In the genomic region with DNA sequence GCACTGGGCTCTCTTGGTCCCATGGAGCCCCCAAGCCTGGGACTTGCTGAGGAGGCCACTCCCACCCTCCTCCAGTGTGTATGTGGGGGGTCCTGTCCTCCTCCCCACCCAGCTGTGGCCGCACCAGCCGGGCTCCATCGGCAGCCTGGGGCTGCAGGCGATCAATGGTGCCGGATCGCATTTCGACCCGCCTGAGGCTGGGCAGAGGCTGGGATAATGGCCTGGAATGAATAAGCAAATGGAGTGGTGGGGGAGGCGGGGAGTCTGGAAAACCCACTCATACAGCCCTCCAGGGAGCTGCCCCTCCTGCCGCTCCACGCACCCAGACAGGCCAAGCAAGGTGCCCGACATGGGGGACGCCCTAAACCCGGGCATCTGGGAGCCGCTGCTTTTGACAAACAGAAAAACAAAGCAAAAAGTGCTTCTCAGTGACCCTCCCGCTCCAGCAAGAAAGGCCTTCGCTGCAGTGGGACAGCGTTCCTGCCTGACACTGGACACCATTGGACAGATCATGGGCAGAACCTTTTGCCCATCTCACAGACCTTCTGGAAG, we compare ENCODE assay signal across 1 cellular context.
TF ChIP-seq lines count a peak whose summit lies in the region.

No MANE protein-coding gene starts in this region.

TF ChIP-seq in GM23338, 12 proteins besides CTCF, POLR2A, EP300 and RAD21:
- TF ChIP-seq, protein P1, sequence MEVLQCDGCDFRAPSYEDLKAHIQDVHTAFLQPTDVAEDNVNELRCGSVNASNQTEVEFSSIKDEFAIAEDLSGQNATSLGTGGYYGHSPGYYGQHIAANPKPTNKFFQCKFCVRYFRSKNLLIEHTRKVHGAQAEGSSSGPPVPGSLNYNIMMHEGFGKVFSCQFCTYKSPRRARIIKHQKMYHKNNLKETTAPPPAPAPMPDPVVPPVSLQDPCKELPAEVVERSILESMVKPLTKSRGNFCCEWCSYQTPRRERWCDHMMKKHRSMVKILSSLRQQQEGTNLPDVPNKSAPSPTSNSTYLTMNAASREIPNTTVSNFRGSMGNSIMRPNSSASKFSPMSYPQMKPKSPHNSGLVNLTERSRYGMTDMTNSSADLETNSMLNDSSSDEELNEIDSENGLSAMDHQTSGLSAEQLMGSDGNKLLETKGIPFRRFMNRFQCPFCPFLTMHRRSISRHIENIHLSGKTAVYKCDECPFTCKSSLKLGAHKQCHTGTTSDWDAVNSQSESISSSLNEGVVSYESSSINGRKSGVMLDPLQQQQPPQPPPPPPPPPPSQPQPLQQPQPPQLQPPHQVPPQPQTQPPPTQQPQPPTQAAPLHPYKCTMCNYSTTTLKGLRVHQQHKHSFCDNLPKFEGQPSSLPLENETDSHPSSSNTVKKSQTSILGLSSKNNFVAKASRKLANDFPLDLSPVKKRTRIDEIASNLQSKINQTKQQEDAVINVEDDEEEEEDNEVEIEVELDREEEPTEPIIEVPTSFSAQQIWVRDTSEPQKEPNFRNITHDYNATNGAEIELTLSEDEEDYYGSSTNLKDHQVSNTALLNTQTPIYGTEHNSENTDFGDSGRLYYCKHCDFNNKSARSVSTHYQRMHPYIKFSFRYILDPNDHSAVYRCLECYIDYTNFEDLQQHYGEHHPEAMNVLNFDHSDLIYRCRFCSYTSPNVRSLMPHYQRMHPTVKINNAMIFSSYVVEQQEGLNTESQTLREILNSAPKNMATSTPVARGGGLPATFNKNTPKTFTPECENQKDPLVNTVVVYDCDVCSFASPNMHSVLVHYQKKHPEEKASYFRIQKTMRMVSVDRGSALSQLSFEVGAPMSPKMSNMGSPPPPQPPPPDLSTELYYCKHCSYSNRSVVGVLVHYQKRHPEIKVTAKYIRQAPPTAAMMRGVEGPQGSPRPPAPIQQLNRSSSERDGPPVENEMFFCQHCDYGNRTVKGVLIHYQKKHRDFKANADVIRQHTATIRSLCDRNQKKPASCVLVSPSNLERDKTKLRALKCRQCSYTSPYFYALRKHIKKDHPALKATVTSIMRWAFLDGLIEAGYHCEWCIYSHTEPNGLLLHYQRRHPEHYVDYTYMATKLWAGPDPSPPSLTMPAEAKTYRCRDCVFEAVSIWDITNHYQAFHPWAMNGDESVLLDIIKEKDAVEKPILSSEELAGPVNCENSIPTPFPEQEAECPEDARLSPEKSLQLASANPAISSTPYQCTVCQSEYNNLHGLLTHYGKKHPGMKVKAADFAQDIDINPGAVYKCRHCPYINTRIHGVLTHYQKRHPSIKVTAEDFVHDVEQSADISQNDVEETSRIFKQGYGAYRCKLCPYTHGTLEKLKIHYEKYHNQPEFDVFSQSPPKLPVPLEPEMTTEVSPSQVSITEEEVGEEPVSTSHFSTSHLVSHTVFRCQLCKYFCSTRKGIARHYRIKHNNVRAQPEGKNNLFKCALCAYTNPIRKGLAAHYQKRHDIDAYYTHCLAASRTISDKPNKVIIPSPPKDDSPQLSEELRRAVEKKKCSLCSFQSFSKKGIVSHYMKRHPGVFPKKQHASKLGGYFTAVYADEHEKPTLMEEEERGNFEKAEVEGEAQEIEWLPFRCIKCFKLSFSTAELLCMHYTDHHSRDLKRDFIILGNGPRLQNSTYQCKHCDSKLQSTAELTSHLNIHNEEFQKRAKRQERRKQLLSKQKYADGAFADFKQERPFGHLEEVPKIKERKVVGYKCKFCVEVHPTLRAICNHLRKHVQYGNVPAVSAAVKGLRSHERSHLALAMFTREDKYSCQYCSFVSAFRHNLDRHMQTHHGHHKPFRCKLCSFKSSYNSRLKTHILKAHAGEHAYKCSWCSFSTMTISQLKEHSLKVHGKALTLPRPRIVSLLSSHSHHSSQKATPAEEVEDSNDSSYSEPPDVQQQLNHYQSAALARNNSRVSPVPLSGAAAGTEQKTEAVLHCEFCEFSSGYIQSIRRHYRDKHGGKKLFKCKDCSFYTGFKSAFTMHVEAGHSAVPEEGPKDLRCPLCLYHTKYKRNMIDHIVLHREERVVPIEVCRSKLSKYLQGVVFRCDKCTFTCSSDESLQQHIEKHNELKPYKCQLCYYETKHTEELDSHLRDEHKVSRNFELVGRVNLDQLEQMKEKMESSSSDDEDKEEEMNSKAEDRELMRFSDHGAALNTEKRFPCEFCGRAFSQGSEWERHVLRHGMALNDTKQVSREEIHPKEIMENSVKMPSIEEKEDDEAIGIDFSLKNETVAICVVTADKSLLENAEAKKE (CRISPR knock-in tag; IDR thresholded peaks at IDR 0.05), result no peak
- TF ChIP-seq NANOG (IDR thresholded peaks at IDR 0.05; ENCODE audit: borderline replicate concordance) (no peak), ZNF331 (CRISPR knock-in tag; IDR thresholded peaks at IDR 0.05; ENCODE audit: low read depth) (no peak), EZH2phosphoT487 (IDR thresholded peaks at IDR 0.05; ENCODE audit: unreplicated experiment) (no peak), CREB1 (CRISPR knock-in tag; IDR thresholded peaks at IDR 0.05; ENCODE audit: low read depth) (no peak), EZH2 (IDR thresholded peaks at IDR 0.05; ENCODE audit: low read depth, unreplicated experiment) (no peak), POLR2AphosphoS5 (IDR thresholded peaks at IDR 0.05; ENCODE audit: low read depth) (no peak), STAT1 (IDR thresholded peaks at IDR 0.05; ENCODE audit: unreplicated experiment) (no peak), ZNF114 (CRISPR knock-in tag; IDR thresholded peaks at IDR 0.05) (no peak)
- TF ChIP-seq, protein P2, sequence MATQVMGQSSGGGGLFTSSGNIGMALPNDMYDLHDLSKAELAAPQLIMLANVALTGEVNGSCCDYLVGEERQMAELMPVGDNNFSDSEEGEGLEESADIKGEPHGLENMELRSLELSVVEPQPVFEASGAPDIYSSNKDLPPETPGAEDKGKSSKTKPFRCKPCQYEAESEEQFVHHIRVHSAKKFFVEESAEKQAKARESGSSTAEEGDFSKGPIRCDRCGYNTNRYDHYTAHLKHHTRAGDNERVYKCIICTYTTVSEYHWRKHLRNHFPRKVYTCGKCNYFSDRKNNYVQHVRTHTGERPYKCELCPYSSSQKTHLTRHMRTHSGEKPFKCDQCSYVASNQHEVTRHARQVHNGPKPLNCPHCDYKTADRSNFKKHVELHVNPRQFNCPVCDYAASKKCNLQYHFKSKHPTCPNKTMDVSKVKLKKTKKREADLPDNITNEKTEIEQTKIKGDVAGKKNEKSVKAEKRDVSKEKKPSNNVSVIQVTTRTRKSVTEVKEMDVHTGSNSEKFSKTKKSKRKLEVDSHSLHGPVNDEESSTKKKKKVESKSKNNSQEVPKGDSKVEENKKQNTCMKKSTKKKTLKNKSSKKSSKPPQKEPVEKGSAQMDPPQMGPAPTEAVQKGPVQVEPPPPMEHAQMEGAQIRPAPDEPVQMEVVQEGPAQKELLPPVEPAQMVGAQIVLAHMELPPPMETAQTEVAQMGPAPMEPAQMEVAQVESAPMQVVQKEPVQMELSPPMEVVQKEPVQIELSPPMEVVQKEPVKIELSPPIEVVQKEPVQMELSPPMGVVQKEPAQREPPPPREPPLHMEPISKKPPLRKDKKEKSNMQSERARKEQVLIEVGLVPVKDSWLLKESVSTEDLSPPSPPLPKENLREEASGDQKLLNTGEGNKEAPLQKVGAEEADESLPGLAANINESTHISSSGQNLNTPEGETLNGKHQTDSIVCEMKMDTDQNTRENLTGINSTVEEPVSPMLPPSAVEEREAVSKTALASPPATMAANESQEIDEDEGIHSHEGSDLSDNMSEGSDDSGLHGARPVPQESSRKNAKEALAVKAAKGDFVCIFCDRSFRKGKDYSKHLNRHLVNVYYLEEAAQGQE (IDR thresholded peaks at IDR 0.05; ENCODE audit: unreplicated experiment), result no peak
- TF ChIP-seq, protein P3, sequence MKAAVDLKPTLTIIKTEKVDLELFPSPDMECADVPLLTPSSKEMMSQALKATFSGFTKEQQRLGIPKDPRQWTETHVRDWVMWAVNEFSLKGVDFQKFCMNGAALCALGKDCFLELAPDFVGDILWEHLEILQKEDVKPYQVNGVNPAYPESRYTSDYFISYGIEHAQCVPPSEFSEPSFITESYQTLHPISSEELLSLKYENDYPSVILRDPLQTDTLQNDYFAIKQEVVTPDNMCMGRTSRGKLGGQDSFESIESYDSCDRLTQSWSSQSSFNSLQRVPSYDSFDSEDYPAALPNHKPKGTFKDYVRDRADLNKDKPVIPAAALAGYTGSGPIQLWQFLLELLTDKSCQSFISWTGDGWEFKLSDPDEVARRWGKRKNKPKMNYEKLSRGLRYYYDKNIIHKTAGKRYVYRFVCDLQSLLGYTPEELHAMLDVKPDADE (IDR thresholded peaks at IDR 0.05), result no peak
